23 cellular contexts compared by ENCODE assay signal in genomic region chr18:8332286-8332685, GRCh38.
"Had no signal": no experiment of that assay in that cellular context is flagged by ENCODE, and none has a peak within 500 bp of the region (broad histone marks: within the 10 kb centered on the region; RNA-seq: fewer than 3 reads in every experiment).

No MANE protein-coding gene starts in this region.

- H3K27me3 Mint-ChIP-seq: effector memory CD8-positive, alpha-beta T cell; natural killer cell treated with Interleukin-12 subunit alpha and Interleukin-12 subunit beta and Interleukin-15 and Interleukin-18, amount 100 ng/mL, for 72 hours; progenitor cell of endocrine pancreas; stimulated activated naive CD8-positive, alpha-beta T cell treated with anti-CD3 and anti-CD28 coated beads, Interleukin-15, amount 100 ng/mL, for 72 hours had no signal

- H3K36me3 Mint-ChIP-seq: immature natural killer cell; naive B cell; natural killer cell treated with Interleukin-12 subunit alpha and Interleukin-12 subunit beta and Interleukin-15 and Interleukin-18, amount 100 ng/mL, for 72 hours; neural progenitor cell had no signal

- DNase-seq: effector memory CD8-positive, alpha-beta T cell; erythroblast; esophagus squamous epithelium; hypothalamus; immature natural killer cell; islet precursor cell; kidney glomerular epithelial cell; left colon; left ventricle myocardium superior; lower lobe of right lung; naive B cell; right lobe of liver; small intestine; stimulated activated CD4-positive, alpha-beta T cell treated with anti-CD3 and anti-CD28 coated beads, Interleukin-15, amount 100 ng/mL, for 24 hours; stimulated activated CD4-positive, alpha-beta T cell treated with anti-CD3 and anti-CD28 coated beads, Interleukin-2, amount 100 ng/mL, for 48 hours; stimulated activated naive CD4-positive, alpha-beta T cell; stimulated activated naive CD8-positive, alpha-beta T cell treated with anti-CD3 and anti-CD28 coated beads, Interleukin-15, amount 100 ng/mL, for 72 hours; transverse colon; upper lobe of right lung; uterus had no signal

- H3K27ac Mint-ChIP-seq: effector memory CD8-positive, alpha-beta T cell; naive B cell; natural killer cell treated with Interleukin-12 subunit alpha and Interleukin-12 subunit beta and Interleukin-15 and Interleukin-18, amount 100 ng/mL, for 72 hours; neural progenitor cell; progenitor cell of endocrine pancreas; stimulated activated naive CD8-positive, alpha-beta T cell treated with anti-CD3 and anti-CD28 coated beads, Interleukin-15, amount 100 ng/mL, for 72 hours had no signal

- ATAC-seq: effector memory CD8-positive, alpha-beta T cell; left colon; left ventricle myocardium superior; lower lobe of right lung; natural killer cell treated with Interleukin-12 subunit alpha and Interleukin-12 subunit beta and Interleukin-15 and Interleukin-18, amount 100 ng/mL, for 72 hours; right lobe of liver; stimulated activated naive CD8-positive, alpha-beta T cell treated with anti-CD3 and anti-CD28 coated beads, Interleukin-15, amount 100 ng/mL, for 72 hours; upper lobe of right lung had no signal

- H3K9me3 Mint-ChIP-seq: effector memory CD8-positive, alpha-beta T cell; naive B cell; natural killer cell treated with Interleukin-12 subunit alpha and Interleukin-12 subunit beta and Interleukin-15 and Interleukin-18, amount 100 ng/mL, for 72 hours; neural progenitor cell; stimulated activated naive CD8-positive, alpha-beta T cell treated with anti-CD3 and anti-CD28 coated beads, Interleukin-15, amount 100 ng/mL, for 72 hours had no signal

- H3K4me1 Mint-ChIP-seq: immature natural killer cell; naive B cell; neural progenitor cell; stimulated activated naive CD8-positive, alpha-beta T cell treated with anti-CD3 and anti-CD28 coated beads, Interleukin-15, amount 100 ng/mL, for 72 hours had no signal

- H3K4me3 Mint-ChIP-seq: effector memory CD8-positive, alpha-beta T cell; immature natural killer cell; naive B cell; natural killer cell treated with Interleukin-12 subunit alpha and Interleukin-12 subunit beta and Interleukin-15 and Interleukin-18, amount 100 ng/mL, for 72 hours; neural progenitor cell; stimulated activated naive CD8-positive, alpha-beta T cell treated with anti-CD3 and anti-CD28 coated beads, Interleukin-15, amount 100 ng/mL, for 72 hours had no signal
